ENCODE assay signal across 2 cellular contexts in genomic region chr1:171784779-171785178, GRCh38.
TF ChIP-seq lines count a peak whose summit lies in the region.

No MANE protein-coding gene starts in this region.

TF ChIP-seq in GM12891, 5 proteins besides CTCF, POLR2A, EP300 and RAD21:
- TF ChIP-seq POLR2AphosphoS5 (IDR thresholded peaks at IDR 0.05; ENCODE audit: low read depth, low read length) (no peak), SPI1 (IDR thresholded peaks at IDR 0.05; ENCODE audit: low read depth, low read length) (no peak), POU2F2 (IDR thresholded peaks at IDR 0.05; ENCODE audit: low read depth, low read length) (no peak), PAX5 (IDR thresholded peaks at IDR 0.05; ENCODE audit: insufficient read depth, low read length, severe bottlenecking) (no peak), TAF1 (IDR thresholded peaks at IDR 0.05; ENCODE audit: low read depth, low read length) (no peak)

TF ChIP-seq in K562, 482 proteins besides CTCF, POLR2A, EP300 and RAD21:
- TF ChIP-seq EGR1 (conservative IDR thresholded peaks at IDR 0.05): no peak
- TF ChIP-seq POU5F1 (IDR thresholded peaks at IDR 0.05; ENCODE audit: borderline replicate concordance, low read depth, low read length, partially characterized antibody): no peak
- TF ChIP-seq U2AF2 (optimal IDR thresholded peaks at IDR 0.05; ENCODE audit: low read depth, low read length): no peak
- TF ChIP-seq ZBTB2 (IDR thresholded peaks at IDR 0.05): no peak
- TF ChIP-seq STAT6 (CRISPR knock-in tag; IDR thresholded peaks at IDR 0.05): no peak
- TF ChIP-seq, protein P1, sequence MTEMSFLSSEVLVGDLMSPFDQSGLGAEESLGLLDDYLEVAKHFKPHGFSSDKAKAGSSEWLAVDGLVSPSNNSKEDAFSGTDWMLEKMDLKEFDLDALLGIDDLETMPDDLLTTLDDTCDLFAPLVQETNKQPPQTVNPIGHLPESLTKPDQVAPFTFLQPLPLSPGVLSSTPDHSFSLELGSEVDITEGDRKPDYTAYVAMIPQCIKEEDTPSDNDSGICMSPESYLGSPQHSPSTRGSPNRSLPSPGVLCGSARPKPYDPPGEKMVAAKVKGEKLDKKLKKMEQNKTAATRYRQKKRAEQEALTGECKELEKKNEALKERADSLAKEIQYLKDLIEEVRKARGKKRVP (CRISPR knock-in tag; IDR thresholded peaks at IDR 0.05): no peak
- no peak for TF ChIP-seq NFXL1 (CRISPR knock-in tag; IDR thresholded peaks at IDR 0.05)
- TF ChIP-seq ZNF696 (CRISPR knock-in tag; conservative IDR thresholded peaks at IDR 0.05): no peak
- no peak for TF ChIP-seq NFIX (CRISPR knock-in tag; IDR thresholded peaks at IDR 0.05; ENCODE audit: low read depth)
- TF ChIP-seq TCFL5 (CRISPR knock-in tag; conservative IDR thresholded peaks at IDR 0.05): no peak
- TF ChIP-seq SRSF9 (IDR thresholded peaks at IDR 0.05; ENCODE audit: borderline replicate concordance, low read depth, low read length): no peak
- no peak for TF ChIP-seq RBM39 (optimal IDR thresholded peaks at IDR 0.05; ENCODE audit: low read depth, low read length)
- TF ChIP-seq PHB (CRISPR knock-in tag; IDR thresholded peaks at IDR 0.05): no peak
- no peak for TF ChIP-seq ZNF212 (CRISPR knock-in tag; IDR thresholded peaks at IDR 0.05)
- no peak for TF ChIP-seq XRCC5 (IDR thresholded peaks at IDR 0.05; ENCODE audit: low read depth, low read length)
- TF ChIP-seq, protein P2, sequence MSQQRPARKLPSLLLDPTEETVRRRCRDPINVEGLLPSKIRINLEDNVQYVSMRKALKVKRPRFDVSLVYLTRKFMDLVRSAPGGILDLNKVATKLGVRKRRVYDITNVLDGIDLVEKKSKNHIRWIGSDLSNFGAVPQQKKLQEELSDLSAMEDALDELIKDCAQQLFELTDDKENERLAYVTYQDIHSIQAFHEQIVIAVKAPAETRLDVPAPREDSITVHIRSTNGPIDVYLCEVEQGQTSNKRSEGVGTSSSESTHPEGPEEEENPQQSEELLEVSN (IDR thresholded peaks at IDR 0.05; ENCODE audit: borderline replicate concordance in 1 of 2, extremely low read depth in 1 of 2, insufficient read depth in 1 of 2, insufficient read length in 1 of 2, low read depth in 1 of 2, low read length in 1 of 2, poor library complexity in 1 of 2, severe bottlenecking in 1 of 2): no peak
- TF ChIP-seq FOXK2 (conservative IDR thresholded peaks at IDR 0.05 in 1 of 2, IDR thresholded peaks at IDR 0.05 in 1 of 2; ENCODE audit: low read depth in 2 of 2): no peak
